25 cellular contexts compared by ENCODE assay signal in genomic region chr19:1144741-1145140, GRCh38. TPM values are rescaled to one million over a fixed set of nuclear protein-coding genes. Genes with fewer than 3 reads are reported as not detected.
DNase-seq lines count a peak whose midpoint lies in the region; ATAC-seq and TF ChIP-seq lines count a peak whose summit lies in the region.
"Had no signal": no experiment of that assay in that cellular context is flagged by ENCODE, and none has a peak within 500 bp of the region (broad histone marks: within the 10 kb centered on the region; RNA-seq: fewer than 3 reads in every experiment).

No MANE protein-coding gene starts in this region.

- H3K27me3 ChIP-seq in osteoblast (ENCODE audit: insufficient read depth, low read length) (no peaks in the 10 kb centered on the region), MG63 (no peaks in the 10 kb centered on the region)
- H3K27me3 ChIP-seq: esophagus squamous epithelium, hepatocyte had no signal

- H3K4me3 Mint-ChIP-seq in activated naive CD8-positive, alpha-beta T cell treated with anti-CD3 and anti-CD28 coated beads for 36 hours = no peak overlapping the region
- no peak overlapping the region for H3K4me3 Mint-ChIP-seq in activated naive CD8-positive, alpha-beta T cell treated with anti-CD3 and anti-CD28 coated beads, Interleukin-2, amount 50 U/mL, for 24 hours
- H3K4me3 Mint-ChIP-seq in HFFc6 = no peak overlapping the region
- no peak overlapping the region for H3K4me3 Mint-ChIP-seq in central memory CD8-positive, alpha-beta T cell
- H3K4me3 Mint-ChIP-seq: endodermal cell, type B pancreatic cell had no signal

- no peaks in the 10 kb centered on the region for H3K4me1 ChIP-seq in osteoblast (ENCODE audit: insufficient read depth, low read length)

- ATAC-seq in activated naive CD8-positive, alpha-beta T cell treated with anti-CD3 and anti-CD28 coated beads, Interleukin-2, amount 50 U/mL, for 24 hours = no peak
- ATAC-seq in central memory CD8-positive, alpha-beta T cell (replicated peaks; ENCODE audit: extremely low read depth, poor library complexity, severe bottlenecking) = no peak
- ATAC-seq: HCT116; left lobe of liver; naive thymus-derived CD8-positive, alpha-beta T cell; right cardiac atrium had no signal

- no peaks in the 10 kb centered on the region for H3K9me3 ChIP-seq in osteoblast (ENCODE audit: low read depth, low read length)
- H3K9me3 ChIP-seq in MG63 = no peaks in the 10 kb centered on the region
- H3K9me3 ChIP-seq: esophagus squamous epithelium had no signal

- no peak overlapping the region for H3K4me2 ChIP-seq in osteoblast (ENCODE audit: insufficient read depth, low read length)
- H3K4me2 ChIP-seq: hepatocyte had no signal

- H3K27ac ChIP-seq in osteoblast (ENCODE audit: low read depth, low read length) = peak overlapping the region; percentile 12
- H3K27ac ChIP-seq: esophagus squamous epithelium, hepatocyte had no signal

- H3K4me1 Mint-ChIP-seq in activated naive CD8-positive, alpha-beta T cell treated with anti-CD3 and anti-CD28 coated beads for 36 hours = no peaks in the 10 kb centered on the region
- H3K4me1 Mint-ChIP-seq in activated naive CD8-positive, alpha-beta T cell treated with anti-CD3 and anti-CD28 coated beads, Interleukin-2, amount 50 U/mL, for 24 hours = no peaks in the 10 kb centered on the region
- 0 out of 2 replicates have a peak, but pooled peaks cover 5% of the 10 kb centered on the region for H3K4me1 Mint-ChIP-seq in HFFc6 (ENCODE audit: low read depth)
- H3K4me1 Mint-ChIP-seq in central memory CD8-positive, alpha-beta T cell = peaks cover 18% of the 10 kb centered on the region
- H3K4me1 Mint-ChIP-seq: endodermal cell had no signal

- TF ChIP-seq CTCF in HFFc6 (IDR thresholded peaks at IDR 0.05) = no peak
- TF ChIP-seq CTCF in osteoblast (IDR thresholded peaks at IDR 0.05; ENCODE audit: extremely low read depth, low read depth, low read length) = no peak

- peaks cover 4% of the 10 kb centered on the region for H3K9me3 Mint-ChIP-seq in activated naive CD8-positive, alpha-beta T cell treated with anti-CD3 and anti-CD28 coated beads for 36 hours
- H3K9me3 Mint-ChIP-seq in activated naive CD8-positive, alpha-beta T cell treated with anti-CD3 and anti-CD28 coated beads, Interleukin-2, amount 50 U/mL, for 24 hours = peaks cover 5% of the 10 kb centered on the region
- H3K9me3 Mint-ChIP-seq in HFFc6 = peaks cover 10% of the 10 kb centered on the region
- H3K9me3 Mint-ChIP-seq in central memory CD8-positive, alpha-beta T cell = peaks cover 6% of the 10 kb centered on the region
- H3K9me3 Mint-ChIP-seq: endodermal cell, type B pancreatic cell had no signal

- H2AFZ ChIP-seq in osteoblast (ENCODE audit: low read length) = no peak overlapping the region
- H2AFZ ChIP-seq: hepatocyte had no signal

- H3K4me3 ChIP-seq in osteoblast (ENCODE audit: insufficient read depth, low read length) (no peak overlapping the region), MG63 (no peak overlapping the region)
- H3K4me3 ChIP-seq: esophagus squamous epithelium, hepatocyte had no signal

- peaks cover 17% of the 10 kb centered on the region for H3K79me2 ChIP-seq in osteoblast (ENCODE audit: insufficient read depth, low read length)
- H3K79me2 ChIP-seq: hepatocyte had no signal

- H4K20me1 ChIP-seq in osteoblast (ENCODE audit: insufficient read depth, low read length) = peaks cover 12% of the 10 kb centered on the region

- H3K36me3 ChIP-seq in osteoblast (ENCODE audit: insufficient read depth, low read length) = peaks cover 46% of the 10 kb centered on the region
- peaks cover 23% of the 10 kb centered on the region for H3K36me3 ChIP-seq in MG63

- DNase-seq in activated naive CD8-positive, alpha-beta T cell treated with anti-CD3 and anti-CD28 coated beads for 36 hours = no peak
- no peak for DNase-seq in activated naive CD8-positive, alpha-beta T cell treated with anti-CD3 and anti-CD28 coated beads, Interleukin-2, amount 50 U/mL, for 24 hours
- DNase-seq in HFFc6 (no peak), osteoblast (ENCODE audit: insufficient read length, low spot score, missing footprints) (no peak), T-helper 9 cell (no peak), MG63 (no peak), occipital lobe (lab: John Stamatoyannopoulos, UW) (no peak)
- no peak for DNase-seq in central memory CD8-positive, alpha-beta T cell (ENCODE audit: low spot score in 2 of 2)
- DNase-seq: activated CD4-positive, alpha-beta T cell treated with anti-CD3 and anti-CD28 coated beads for 1 hour; amygdala; C1 segment of cervical spinal cord; cortex of kidney; endodermal cell; esophagus squamous epithelium; IMR-90; naive thymus-derived CD8-positive, alpha-beta T cell; NCI-H1417 treated with DMSO at 0.1 percent for 48 hours; NCI-H2081 treated with DMSO at 0.1 percent for 48 hours; NCI-H446; SHP77 had no signal

- H3K27ac Mint-ChIP-seq in activated naive CD8-positive, alpha-beta T cell treated with anti-CD3 and anti-CD28 coated beads for 36 hours = peak overlapping the region; percentile 14
- no peak overlapping the region for H3K27ac Mint-ChIP-seq in activated naive CD8-positive, alpha-beta T cell treated with anti-CD3 and anti-CD28 coated beads, Interleukin-2, amount 50 U/mL, for 24 hours
- H3K27ac Mint-ChIP-seq in HFFc6 = peak overlapping the region; percentile 36; the same call in 1 of the 2 replicates
- H3K27ac Mint-ChIP-seq in central memory CD8-positive, alpha-beta T cell (ENCODE audit: low read depth) = peak overlapping the region; percentile 76
- H3K27ac Mint-ChIP-seq: endodermal cell, type B pancreatic cell had no signal

- no peaks in the 10 kb centered on the region for H3K27me3 Mint-ChIP-seq in activated naive CD8-positive, alpha-beta T cell treated with anti-CD3 and anti-CD28 coated beads for 36 hours
- H3K27me3 Mint-ChIP-seq in activated naive CD8-positive, alpha-beta T cell treated with anti-CD3 and anti-CD28 coated beads, Interleukin-2, amount 50 U/mL, for 24 hours = no peaks in the 10 kb centered on the region
- peaks cover 6% of the 10 kb centered on the region for H3K27me3 Mint-ChIP-seq in HFFc6 (ENCODE audit: insufficient read depth)
- no peaks in the 10 kb centered on the region for H3K27me3 Mint-ChIP-seq in central memory CD8-positive, alpha-beta T cell
- H3K27me3 Mint-ChIP-seq: naive thymus-derived CD8-positive, alpha-beta T cell; type B pancreatic cell had no signal

- H3K36me3 Mint-ChIP-seq in activated naive CD8-positive, alpha-beta T cell treated with anti-CD3 and anti-CD28 coated beads for 36 hours = peaks cover 25% of the 10 kb centered on the region
- H3K36me3 Mint-ChIP-seq in activated naive CD8-positive, alpha-beta T cell treated with anti-CD3 and anti-CD28 coated beads, Interleukin-2, amount 50 U/mL, for 24 hours (ENCODE audit: low read depth) = peaks cover 20% of the 10 kb centered on the region
- H3K36me3 Mint-ChIP-seq in HFFc6 (ENCODE audit: low read depth) = peaks cover 38% of the 10 kb centered on the region
- H3K36me3 Mint-ChIP-seq in central memory CD8-positive, alpha-beta T cell (ENCODE audit: insufficient read depth) = peaks cover 11% of the 10 kb centered on the region

RNA-seq across cellular contexts. Expression of gene SBNO2, which starts 29.3 kb away (rescaled TPM):
- 10 to 100 TPM; 50.5 to 51.6 TPM for total RNA-seq in activated naive CD8-positive, alpha-beta T cell treated with anti-CD3 and anti-CD28 coated beads for 36 hours
- total RNA-seq in HFFc6 (2021; fragmentation: NEBNext Ultra II Directional; extraction: Animal tissue kit (Norgen Biotek cat#: 25700)) = 10 to 100 TPM; 33.7 to 49.8 (median 41.5) TPM
- total RNA-seq in osteoblast = 58.0 and 69.1 TPM in 2 replicates
- total RNA-seq in MG63 (2014; rRNA removed; shearing (Covaris generic); ENCODE audit: low replicate concordance) = 15.6 and 22.7 TPM in 2 replicates
- total RNA-seq in occipital lobe = 4.2 TPM

RNA-seq across cellular contexts. Expression of gene GPX4, which starts 40.9 kb away (rescaled TPM):
- total RNA-seq in activated naive CD8-positive, alpha-beta T cell treated with anti-CD3 and anti-CD28 coated beads for 36 hours = 100 to 1,000 TPM; 225 to 231 TPM
- total RNA-seq in HFFc6 (2021; fragmentation: NEBNext Ultra II Directional; extraction: Animal tissue kit (Norgen Biotek cat#: 25700)) = 100 to 1,000 TPM; 193 to 237 (median 223) TPM
- total RNA-seq in osteoblast (515 TPM in 2 replicates), occipital lobe (83.8 TPM)
- total RNA-seq in MG63 (2014; rRNA removed; shearing (Covaris generic); ENCODE audit: low replicate concordance) = 293 and 320 TPM in 2 replicates

RNA-seq across cellular contexts. Expression of gene POLR2E, which starts 49.6 kb away (rescaled TPM):
- total RNA-seq in activated naive CD8-positive, alpha-beta T cell treated with anti-CD3 and anti-CD28 coated beads for 36 hours = 100 to 1,000 TPM; 290 to 291 TPM
- 100 to 1,000 TPM; 224 to 289 (median 250) TPM for total RNA-seq in HFFc6 (2021; fragmentation: NEBNext Ultra II Directional; extraction: Animal tissue kit (Norgen Biotek cat#: 25700))
- total RNA-seq in osteoblast (70.2 and 74.0 TPM in 2 replicates), occipital lobe (31.8 TPM)
- 128 and 157 TPM in 2 replicates for total RNA-seq in MG63 (2014; rRNA removed; shearing (Covaris generic); ENCODE audit: low replicate concordance)
